In the genomic region with DNA sequence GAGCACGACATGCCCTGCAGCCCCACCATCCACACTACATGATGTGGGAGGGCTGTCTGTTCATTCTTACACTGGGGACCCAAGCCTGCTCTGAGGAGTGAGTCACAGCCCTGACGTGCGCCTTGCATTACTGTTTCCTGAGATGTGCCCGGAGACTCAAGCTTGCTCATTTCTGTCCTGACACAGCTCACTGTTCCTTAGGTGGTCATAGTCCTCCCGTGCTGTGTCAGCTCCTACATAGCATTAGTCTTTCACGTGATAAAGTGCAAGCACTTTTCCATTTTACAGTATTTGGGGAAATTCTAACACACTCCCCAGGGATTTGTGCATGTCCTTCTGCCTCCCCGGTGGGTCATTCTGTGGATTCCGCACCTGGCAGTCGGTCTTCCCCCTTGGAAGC, we compare ENCODE assay signal across 11 cellular contexts. TPM values are rescaled to one million over a fixed set of nuclear protein-coding genes. Genes with fewer than 3 reads are reported as not detected.
DNase-seq lines count a peak whose midpoint lies in the region; ATAC-seq and TF ChIP-seq lines count a peak whose summit lies in the region.
"Had no signal": no experiment of that assay in that cellular context is flagged by ENCODE, and none has a peak within 500 bp of the region (broad histone marks: within the 10 kb centered on the region; RNA-seq: fewer than 3 reads in every experiment).

No MANE protein-coding gene starts in this region.

- H3K36me3 Mint-ChIP-seq in activated T-helper 1 cell treated with anti-CD3 and anti-CD28 coated beads, Interleukin-12 subunit alpha, Interleukin-12 subunit beta, Interleukin-2, Interleukin-4 antibody, amounts not matched to agents 30 ng/mL and 10 ng/mL and 1 ng/mL, durations not matched to agents 14 hours and 24 hours and 36 hours (ENCODE audit: low read depth) = peaks cover 46% of the 10 kb centered on the region

- no peaks in the 10 kb centered on the region for H3K27me3 Mint-ChIP-seq in activated T-helper 1 cell treated with anti-CD3 and anti-CD28 coated beads, Interleukin-12 subunit alpha, Interleukin-12 subunit beta, Interleukin-2, Interleukin-4 antibody, amounts not matched to agents 30 ng/mL and 10 ng/mL and 1 ng/mL, durations not matched to agents 14 hours and 24 hours and 36 hours (ENCODE audit: insufficient read depth)

- H3K4me1 ChIP-seq in left lung = peaks cover 0 to 21% of the 10 kb centered on the region in 2 donors

- H3K27me3 ChIP-seq in dorsolateral prefrontal cortex (no peaks in the 10 kb centered on the region), left lung (peaks cover 0 to 17% of the 10 kb centered on the region in 2 donors)

- H3K9me3 ChIP-seq in left lung = no peaks in the 10 kb centered on the region

- intact Hi-C loops in activated T-helper 1 cell treated with anti-CD3 and anti-CD28 coated beads, Interleukin-12 subunit alpha, Interleukin-12 subunit beta, Interleukin-2, Interleukin-4 antibody, amounts not matched to agents 30 ng/mL and 10 ng/mL and 1 ng/mL, durations not matched to agents 14 hours and 24 hours and 36 hours (cut with micrococcal nuclease) = loop anchor here (1.0 to 5.0 kb wide), 3 partner anchors 9 to 627 kb away; a partner anchor contains a TSS
- intact Hi-C loops in dorsolateral prefrontal cortex (cut with DNase I) = loop anchor here in 1 of 2 donors (10.0 kb wide), 1 partner anchor 194 kb away; no protein-coding TSS in a partner anchor
- intact Hi-C loops in left lung (cut with DNase I) = no loop called here

- H3K27ac Mint-ChIP-seq in activated T-helper 1 cell treated with anti-CD3 and anti-CD28 coated beads, Interleukin-12 subunit alpha, Interleukin-12 subunit beta, Interleukin-2, Interleukin-4 antibody, amounts not matched to agents 30 ng/mL and 10 ng/mL and 1 ng/mL, durations not matched to agents 14 hours and 24 hours and 36 hours = peak overlapping the region; percentile 81

- ATAC-seq in GM18520 (IDR thresholded peaks at IDR 0.05; ENCODE audit: unreplicated experiment) (peak; percentile 71), HG02885 (IDR thresholded peaks at IDR 0.05; ENCODE audit: poor library complexity, unreplicated experiment) (peak; percentile 71), left lung (no peak)

- peak overlapping the region; percentile 37 for H3K4me3 Mint-ChIP-seq in activated T-helper 1 cell treated with anti-CD3 and anti-CD28 coated beads, Interleukin-12 subunit alpha, Interleukin-12 subunit beta, Interleukin-2, Interleukin-4 antibody, amounts not matched to agents 30 ng/mL and 10 ng/mL and 1 ng/mL, durations not matched to agents 14 hours and 24 hours and 36 hours

- H3K27ac ChIP-seq in dorsolateral prefrontal cortex (peak overlapping the region in 1 of 59 donors; percentile 68), left lung (no peak overlapping the region)

- H3K4me3 ChIP-seq in dorsolateral prefrontal cortex (no peak overlapping the region), left lung (no peak overlapping the region)

- peaks cover 0 to 14% of the 10 kb centered on the region in 2 donors for H3K36me3 ChIP-seq in left lung

- peaks cover 34% of the 10 kb centered on the region for H3K4me1 Mint-ChIP-seq in activated T-helper 1 cell treated with anti-CD3 and anti-CD28 coated beads, Interleukin-12 subunit alpha, Interleukin-12 subunit beta, Interleukin-2, Interleukin-4 antibody, amounts not matched to agents 30 ng/mL and 10 ng/mL and 1 ng/mL, durations not matched to agents 14 hours and 24 hours and 36 hours (ENCODE audit: low read depth)

- DNase-seq in 8988T (peak; percentile 47), dorsolateral prefrontal cortex (no peak), left lung (no peak), MV-4-11 (lab: John Stamatoyannopoulos, UW) (no peak), SKM-1 treated with dmso at 0.1 percent for 144 hours (lab: John Stamatoyannopoulos, UW; ENCODE audit: unreplicated experiment) (no peak)
- DNase-seq in activated T-helper 1 cell treated with anti-CD3 and anti-CD28 coated beads, Interleukin-12 subunit alpha, Interleukin-12 subunit beta, Interleukin-2, Interleukin-4 antibody, amounts not matched to agents 30 ng/mL and 10 ng/mL and 1 ng/mL, durations not matched to agents 14 hours and 24 hours and 36 hours (ENCODE audit: low spot score) = peak; percentile 14
- DNase-seq: DMS79 treated with DMSO at 0.1 percent for 48 hours, midbrain, NCI-H446 treated with DMSO at 0.1 percent for 48 hours had no signal

- TF ChIP-seq CTCF in dorsolateral prefrontal cortex (IDR thresholded peaks at IDR 0.05 in 54 of 56, conservative IDR thresholded peaks at IDR 0.05 in 2 of 56; ENCODE audit: low read depth in 1 of 56, partially characterized antibody in 56 of 56) (no peak), left lung (IDR thresholded peaks at IDR 0.05) (no peak)

- H3K9me3 Mint-ChIP-seq in activated T-helper 1 cell treated with anti-CD3 and anti-CD28 coated beads, Interleukin-12 subunit alpha, Interleukin-12 subunit beta, Interleukin-2, Interleukin-4 antibody, amounts not matched to agents 30 ng/mL and 10 ng/mL and 1 ng/mL, durations not matched to agents 14 hours and 24 hours and 36 hours = peaks cover 7% of the 10 kb centered on the region

RNA-seq across cellular contexts. Expression of a gene that starts 46.2 kb away (rescaled TPM):
- not detected in 2 replicates for total RNA-seq in activated T-helper 1 cell treated with anti-CD3 and anti-CD28 coated beads, Interleukin-12 subunit alpha, Interleukin-12 subunit beta, Interleukin-2, Interleukin-4 antibody, amounts not matched to agents 30 ng/mL and 10 ng/mL and 1 ng/mL, durations not matched to agents 14 hours and 24 hours and 36 hours
- total RNA-seq in dorsolateral prefrontal cortex (under 1 TPM in 1 of 120 experiments, not detected in 119; 0.40 TPM), left lung (not detected)

Comparison
In these comparisons a context has a peak if more than half of its experiments do, and no peak if none do; other contexts are left out.
1. DNase-seq: peak in 8988T (single experiment) and activated T-helper 1 cell treated with anti-CD3 and anti-CD28 coated beads, Interleukin-12 subunit alpha, Interleukin-12 subunit beta, Interleukin-2, Interleukin-4 antibody, amounts not matched to agents 30 ng/mL and 10 ng/mL and 1 ng/mL, durations not matched to agents 14 hours and 24 hours and 36 hours (single experiment); none in dorsolateral prefrontal cortex (0 of 10), left lung (0 of 2), MV-4-11 (single experiment) and SKM-1 treated with dmso at 0.1 percent for 144 hours (single experiment).